In the genomic region with DNA sequence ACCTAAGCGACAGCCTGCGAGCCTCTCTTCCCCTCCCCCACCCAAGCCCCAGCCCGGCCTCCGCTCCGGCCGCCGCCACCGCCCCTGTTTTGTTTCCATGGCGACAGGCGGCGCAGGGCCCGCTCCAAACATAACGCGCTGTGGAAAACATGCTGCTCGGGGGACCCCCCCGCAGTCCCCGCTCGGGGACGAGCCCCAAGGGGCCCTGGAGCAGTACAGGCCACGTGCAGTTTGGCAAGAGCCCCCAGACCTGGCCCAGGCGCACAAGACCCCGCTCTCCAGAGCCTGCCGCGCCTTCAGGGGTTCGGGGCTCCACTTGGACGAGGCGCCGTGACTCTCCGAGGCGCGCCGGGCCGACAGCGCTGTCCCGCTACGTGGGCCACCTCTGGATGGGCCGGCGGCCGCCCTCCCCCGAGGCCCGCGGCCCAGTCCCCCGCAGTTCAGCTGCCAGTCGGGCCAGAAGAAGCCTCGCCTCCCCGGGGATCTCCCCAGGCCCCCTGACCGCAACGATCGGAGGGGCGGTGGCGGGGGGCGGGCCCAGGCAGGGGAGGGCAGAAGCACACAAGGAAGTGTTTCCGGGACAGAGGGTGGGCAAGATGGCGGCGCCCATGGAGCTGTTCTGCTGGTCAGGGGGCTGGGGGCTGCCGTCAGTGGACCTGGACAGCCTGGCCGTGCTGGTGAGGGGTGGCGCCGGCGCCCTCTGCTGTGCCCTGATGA, we compare ENCODE assay signal across 1 cellular context.
TF ChIP-seq lines count a peak whose summit lies in the region.

A gene with protein sequence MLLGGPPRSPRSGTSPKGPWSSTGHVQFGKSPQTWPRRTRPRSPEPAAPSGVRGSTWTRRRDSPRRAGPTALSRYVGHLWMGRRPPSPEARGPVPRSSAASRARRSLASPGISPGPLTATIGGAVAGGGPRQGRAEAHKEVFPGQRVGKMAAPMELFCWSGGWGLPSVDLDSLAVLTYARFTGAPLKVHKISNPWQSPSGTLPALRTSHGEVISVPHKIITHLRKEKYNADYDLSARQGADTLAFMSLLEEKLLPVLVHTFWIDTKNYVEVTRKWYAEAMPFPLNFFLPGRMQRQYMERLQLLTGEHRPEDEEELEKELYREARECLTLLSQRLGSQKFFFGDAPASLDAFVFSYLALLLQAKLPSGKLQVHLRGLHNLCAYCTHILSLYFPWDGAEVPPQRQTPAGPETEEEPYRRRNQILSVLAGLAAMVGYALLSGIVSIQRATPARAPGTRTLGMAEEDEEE (plus strand): TSS at position 40 of the 717 bp plus-strand sequence. CDS start 110 bp downstream, at position 150.

TF ChIP-seq in K562, 482 proteins besides CTCF, POLR2A, EP300 and RAD21 (continued from another document and continues in another):
- TF ChIP-seq, protein P1, sequence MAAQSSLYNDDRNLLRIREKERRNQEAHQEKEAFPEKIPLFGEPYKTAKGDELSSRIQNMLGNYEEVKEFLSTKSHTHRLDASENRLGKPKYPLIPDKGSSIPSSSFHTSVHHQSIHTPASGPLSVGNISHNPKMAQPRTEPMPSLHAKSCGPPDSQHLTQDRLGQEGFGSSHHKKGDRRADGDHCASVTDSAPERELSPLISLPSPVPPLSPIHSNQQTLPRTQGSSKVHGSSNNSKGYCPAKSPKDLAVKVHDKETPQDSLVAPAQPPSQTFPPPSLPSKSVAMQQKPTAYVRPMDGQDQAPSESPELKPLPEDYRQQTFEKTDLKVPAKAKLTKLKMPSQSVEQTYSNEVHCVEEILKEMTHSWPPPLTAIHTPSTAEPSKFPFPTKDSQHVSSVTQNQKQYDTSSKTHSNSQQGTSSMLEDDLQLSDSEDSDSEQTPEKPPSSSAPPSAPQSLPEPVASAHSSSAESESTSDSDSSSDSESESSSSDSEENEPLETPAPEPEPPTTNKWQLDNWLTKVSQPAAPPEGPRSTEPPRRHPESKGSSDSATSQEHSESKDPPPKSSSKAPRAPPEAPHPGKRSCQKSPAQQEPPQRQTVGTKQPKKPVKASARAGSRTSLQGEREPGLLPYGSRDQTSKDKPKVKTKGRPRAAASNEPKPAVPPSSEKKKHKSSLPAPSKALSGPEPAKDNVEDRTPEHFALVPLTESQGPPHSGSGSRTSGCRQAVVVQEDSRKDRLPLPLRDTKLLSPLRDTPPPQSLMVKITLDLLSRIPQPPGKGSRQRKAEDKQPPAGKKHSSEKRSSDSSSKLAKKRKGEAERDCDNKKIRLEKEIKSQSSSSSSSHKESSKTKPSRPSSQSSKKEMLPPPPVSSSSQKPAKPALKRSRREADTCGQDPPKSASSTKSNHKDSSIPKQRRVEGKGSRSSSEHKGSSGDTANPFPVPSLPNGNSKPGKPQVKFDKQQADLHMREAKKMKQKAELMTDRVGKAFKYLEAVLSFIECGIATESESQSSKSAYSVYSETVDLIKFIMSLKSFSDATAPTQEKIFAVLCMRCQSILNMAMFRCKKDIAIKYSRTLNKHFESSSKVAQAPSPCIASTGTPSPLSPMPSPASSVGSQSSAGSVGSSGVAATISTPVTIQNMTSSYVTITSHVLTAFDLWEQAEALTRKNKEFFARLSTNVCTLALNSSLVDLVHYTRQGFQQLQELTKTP (IDR thresholded peaks at IDR 0.05; ENCODE audit: low read depth in 1 of 2, partially characterized antibody in 2 of 2): no peak
- TF ChIP-seq RBM14 (IDR thresholded peaks at IDR 0.05; ENCODE audit: borderline replicate concordance, insufficient read depth, low read depth, low read length) (no peak), RNF2 (IDR thresholded peaks at IDR 0.05) (peak; percentile 80), SMARCE1 (IDR thresholded peaks at IDR 0.05) (no peak), POU5F1 (IDR thresholded peaks at IDR 0.05; ENCODE audit: borderline replicate concordance, low read depth, low read length, partially characterized antibody) (no peak), DDX20 (tag; IDR thresholded peaks at IDR 0.05; ENCODE audit: low read depth) (no peak), ZBTB9 (CRISPR knock-in tag; IDR thresholded peaks at IDR 0.05) (no peak; the same call in 1 of the 2 replicates), ZNF165 (CRISPR knock-in tag; IDR thresholded peaks at IDR 0.05; ENCODE audit: borderline replicate concordance) (no peak), MYC (IDR thresholded peaks at IDR 0.05; ENCODE audit: low read depth, low read length) (peak; percentile 78), MYC (CRISPR knock-in tag; IDR thresholded peaks at IDR 0.05; ENCODE audit: borderline replicate concordance, low read depth) (no peak), BCOR (IDR thresholded peaks at IDR 0.05) (no peak), ZNF239 (CRISPR knock-in tag; IDR thresholded peaks at IDR 0.05) (no peak), ZNF75A (CRISPR knock-in tag; IDR thresholded peaks at IDR 0.05) (no peak), ZNF24 (IDR thresholded peaks at IDR 0.05) (no peak), KHSRP (IDR thresholded peaks at IDR 0.05) (no peak), HCFC1 (IDR thresholded peaks at IDR 0.05; ENCODE audit: low read depth, low read length) (peak; percentile 72), ZNF77 (CRISPR knock-in tag; IDR thresholded peaks at IDR 0.05) (no peak), NFE2 (IDR thresholded peaks at IDR 0.05; ENCODE audit: low read depth) (no peak), SNAPC5 (CRISPR knock-in tag; IDR thresholded peaks at IDR 0.05) (no peak), TRIM28 (IDR thresholded peaks at IDR 0.05) (no peak), ZNF347 (CRISPR knock-in tag; IDR thresholded peaks at IDR 0.05; ENCODE audit: low read depth) (no peak), HDAC3 (IDR thresholded peaks at IDR 0.05; ENCODE audit: borderline replicate concordance, partially characterized antibody) (no peak), RUNX1 (IDR thresholded peaks at IDR 0.05; ENCODE audit: low read depth) (no peak), ZNF717 (CRISPR knock-in tag; IDR thresholded peaks at IDR 0.05) (no peak), ZBTB34 (CRISPR knock-in tag; IDR thresholded peaks at IDR 0.05) (no peak), TFAM (CRISPR knock-in tag; conservative IDR thresholded peaks at IDR 0.05) (no peak), ZSCAN32 (CRISPR knock-in tag; IDR thresholded peaks at IDR 0.05) (no peak), MXI1 (IDR thresholded peaks at IDR 0.05; ENCODE audit: low read depth, low read length) (peak; percentile 94), SRF (CRISPR knock-in tag; IDR thresholded peaks at IDR 0.05) (0 out of 4 replicates have a peak, but pooled peaks of 1 of the 2 experiments have one; percentile 26), NCOA1 (IDR thresholded peaks at IDR 0.05; ENCODE audit: low read depth) (no peak), RAD51 (IDR thresholded peaks at IDR 0.05; ENCODE audit: borderline replicate concordance, low read depth) (no peak), ETV1 (tag; conservative IDR thresholded peaks at IDR 0.05; ENCODE audit: low read depth) (no peak), NBN (IDR thresholded peaks at IDR 0.05; ENCODE audit: low read depth) (no peak), FOSL1 (tag; conservative IDR thresholded peaks at IDR 0.05) (peak; percentile 58; the same call in 1 of the 2 replicates), ZNF780A (CRISPR knock-in tag; IDR thresholded peaks at IDR 0.05) (no peak)
- TF ChIP-seq, protein P2, sequence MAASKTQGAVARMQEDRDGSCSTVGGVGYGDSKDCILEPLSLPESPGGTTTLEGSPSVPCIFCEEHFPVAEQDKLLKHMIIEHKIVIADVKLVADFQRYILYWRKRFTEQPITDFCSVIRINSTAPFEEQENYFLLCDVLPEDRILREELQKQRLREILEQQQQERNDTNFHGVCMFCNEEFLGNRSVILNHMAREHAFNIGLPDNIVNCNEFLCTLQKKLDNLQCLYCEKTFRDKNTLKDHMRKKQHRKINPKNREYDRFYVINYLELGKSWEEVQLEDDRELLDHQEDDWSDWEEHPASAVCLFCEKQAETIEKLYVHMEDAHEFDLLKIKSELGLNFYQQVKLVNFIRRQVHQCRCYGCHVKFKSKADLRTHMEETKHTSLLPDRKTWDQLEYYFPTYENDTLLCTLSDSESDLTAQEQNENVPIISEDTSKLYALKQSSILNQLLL (CRISPR knock-in tag; IDR thresholded peaks at IDR 0.05; ENCODE audit: borderline replicate concordance): no peak
- TF ChIP-seq, protein P3, sequence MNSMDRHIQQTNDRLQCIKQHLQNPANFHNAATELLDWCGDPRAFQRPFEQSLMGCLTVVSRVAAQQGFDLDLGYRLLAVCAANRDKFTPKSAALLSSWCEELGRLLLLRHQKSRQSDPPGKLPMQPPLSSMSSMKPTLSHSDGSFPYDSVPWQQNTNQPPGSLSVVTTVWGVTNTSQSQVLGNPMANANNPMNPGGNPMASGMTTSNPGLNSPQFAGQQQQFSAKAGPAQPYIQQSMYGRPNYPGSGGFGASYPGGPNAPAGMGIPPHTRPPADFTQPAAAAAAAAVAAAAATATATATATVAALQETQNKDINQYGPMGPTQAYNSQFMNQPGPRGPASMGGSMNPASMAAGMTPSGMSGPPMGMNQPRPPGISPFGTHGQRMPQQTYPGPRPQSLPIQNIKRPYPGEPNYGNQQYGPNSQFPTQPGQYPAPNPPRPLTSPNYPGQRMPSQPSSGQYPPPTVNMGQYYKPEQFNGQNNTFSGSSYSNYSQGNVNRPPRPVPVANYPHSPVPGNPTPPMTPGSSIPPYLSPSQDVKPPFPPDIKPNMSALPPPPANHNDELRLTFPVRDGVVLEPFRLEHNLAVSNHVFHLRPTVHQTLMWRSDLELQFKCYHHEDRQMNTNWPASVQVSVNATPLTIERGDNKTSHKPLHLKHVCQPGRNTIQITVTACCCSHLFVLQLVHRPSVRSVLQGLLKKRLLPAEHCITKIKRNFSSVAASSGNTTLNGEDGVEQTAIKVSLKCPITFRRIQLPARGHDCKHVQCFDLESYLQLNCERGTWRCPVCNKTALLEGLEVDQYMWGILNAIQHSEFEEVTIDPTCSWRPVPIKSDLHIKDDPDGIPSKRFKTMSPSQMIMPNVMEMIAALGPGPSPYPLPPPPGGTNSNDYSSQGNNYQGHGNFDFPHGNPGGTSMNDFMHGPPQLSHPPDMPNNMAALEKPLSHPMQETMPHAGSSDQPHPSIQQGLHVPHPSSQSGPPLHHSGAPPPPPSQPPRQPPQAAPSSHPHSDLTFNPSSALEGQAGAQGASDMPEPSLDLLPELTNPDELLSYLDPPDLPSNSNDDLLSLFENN (IDR thresholded peaks at IDR 0.05; ENCODE audit: low read depth in 2 of 2, low read length in 2 of 2): 0 out of 4 replicates have a peak, but pooled peaks of 1 of the 2 experiments have one; percentile 14
- TF ChIP-seq, protein P4, sequence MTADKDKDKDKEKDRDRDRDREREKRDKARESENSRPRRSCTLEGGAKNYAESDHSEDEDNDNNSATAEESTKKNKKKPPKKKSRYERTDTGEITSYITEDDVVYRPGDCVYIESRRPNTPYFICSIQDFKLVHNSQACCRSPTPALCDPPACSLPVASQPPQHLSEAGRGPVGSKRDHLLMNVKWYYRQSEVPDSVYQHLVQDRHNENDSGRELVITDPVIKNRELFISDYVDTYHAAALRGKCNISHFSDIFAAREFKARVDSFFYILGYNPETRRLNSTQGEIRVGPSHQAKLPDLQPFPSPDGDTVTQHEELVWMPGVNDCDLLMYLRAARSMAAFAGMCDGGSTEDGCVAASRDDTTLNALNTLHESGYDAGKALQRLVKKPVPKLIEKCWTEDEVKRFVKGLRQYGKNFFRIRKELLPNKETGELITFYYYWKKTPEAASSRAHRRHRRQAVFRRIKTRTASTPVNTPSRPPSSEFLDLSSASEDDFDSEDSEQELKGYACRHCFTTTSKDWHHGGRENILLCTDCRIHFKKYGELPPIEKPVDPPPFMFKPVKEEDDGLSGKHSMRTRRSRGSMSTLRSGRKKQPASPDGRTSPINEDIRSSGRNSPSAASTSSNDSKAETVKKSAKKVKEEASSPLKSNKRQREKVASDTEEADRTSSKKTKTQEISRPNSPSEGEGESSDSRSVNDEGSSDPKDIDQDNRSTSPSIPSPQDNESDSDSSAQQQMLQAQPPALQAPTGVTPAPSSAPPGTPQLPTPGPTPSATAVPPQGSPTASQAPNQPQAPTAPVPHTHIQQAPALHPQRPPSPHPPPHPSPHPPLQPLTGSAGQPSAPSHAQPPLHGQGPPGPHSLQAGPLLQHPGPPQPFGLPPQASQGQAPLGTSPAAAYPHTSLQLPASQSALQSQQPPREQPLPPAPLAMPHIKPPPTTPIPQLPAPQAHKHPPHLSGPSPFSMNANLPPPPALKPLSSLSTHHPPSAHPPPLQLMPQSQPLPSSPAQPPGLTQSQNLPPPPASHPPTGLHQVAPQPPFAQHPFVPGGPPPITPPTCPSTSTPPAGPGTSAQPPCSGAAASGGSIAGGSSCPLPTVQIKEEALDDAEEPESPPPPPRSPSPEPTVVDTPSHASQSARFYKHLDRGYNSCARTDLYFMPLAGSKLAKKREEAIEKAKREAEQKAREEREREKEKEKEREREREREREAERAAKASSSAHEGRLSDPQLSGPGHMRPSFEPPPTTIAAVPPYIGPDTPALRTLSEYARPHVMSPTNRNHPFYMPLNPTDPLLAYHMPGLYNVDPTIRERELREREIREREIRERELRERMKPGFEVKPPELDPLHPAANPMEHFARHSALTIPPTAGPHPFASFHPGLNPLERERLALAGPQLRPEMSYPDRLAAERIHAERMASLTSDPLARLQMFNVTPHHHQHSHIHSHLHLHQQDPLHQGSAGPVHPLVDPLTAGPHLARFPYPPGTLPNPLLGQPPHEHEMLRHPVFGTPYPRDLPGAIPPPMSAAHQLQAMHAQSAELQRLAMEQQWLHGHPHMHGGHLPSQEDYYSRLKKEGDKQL (CRISPR knock-in tag; IDR thresholded peaks at IDR 0.05; ENCODE audit: borderline replicate concordance): no peak
- TF ChIP-seq, protein P5, sequence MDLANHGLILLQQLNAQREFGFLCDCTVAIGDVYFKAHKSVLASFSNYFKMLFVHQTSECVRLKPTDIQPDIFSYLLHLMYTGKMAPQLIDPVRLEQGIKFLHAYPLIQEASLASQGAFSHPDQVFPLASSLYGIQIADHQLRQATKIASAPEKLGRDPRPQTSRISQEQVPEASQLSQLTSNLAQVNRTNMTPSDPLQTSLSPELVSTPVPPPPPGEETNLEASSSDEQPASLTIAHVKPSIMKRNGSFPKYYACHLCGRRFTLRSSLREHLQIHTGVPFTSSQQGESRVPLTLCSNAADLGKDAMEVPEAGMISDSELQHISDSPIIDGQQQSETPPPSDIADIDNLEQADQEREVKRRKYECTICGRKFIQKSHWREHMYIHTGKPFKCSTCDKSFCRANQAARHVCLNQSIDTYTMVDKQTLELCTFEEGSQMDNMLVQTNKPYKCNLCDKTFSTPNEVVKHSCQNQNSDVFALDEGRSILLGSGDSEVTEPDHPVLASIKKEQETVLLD (IDR thresholded peaks at IDR 0.05): no peak
